ENCODE assay signal across 8 cellular contexts in genomic region chr1:59013276-59013927, GRCh38.
DNase-seq lines count a peak whose midpoint lies in the region; ATAC-seq and TF ChIP-seq lines count a peak whose summit lies in the region.

No MANE protein-coding gene starts in this region.

- H3K9me3 ChIP-seq in ectodermal cell (ENCODE audit: control insufficient read depth, low read length), result no peaks in the 10 kb centered on the region

- 13 to 17% methylated on average over 16 of the region's 16 CpGs for WGBS in ectodermal cell, 2 experiments

- H3K4me1 ChIP-seq in ectodermal cell (ENCODE audit: control insufficient read depth, insufficient read depth, low read length), result peaks cover 22% of the 10 kb centered on the region

- no peak overlapping the region for H3K4me3 ChIP-seq in ectodermal cell (ENCODE audit: insufficient read depth, low read depth, low read length)

- peak overlapping the region; percentile 56 for H3K27ac ChIP-seq in ectodermal cell (ENCODE audit: insufficient read depth, low read depth, low read length, poor library complexity, severe bottlenecking)

- no peaks in the 10 kb centered on the region for H3K36me3 ChIP-seq in ectodermal cell (ENCODE audit: control insufficient read depth, insufficient read depth, low read length)

- peaks cover 3% of the 10 kb centered on the region for H3K27me3 ChIP-seq in ectodermal cell (ENCODE audit: control insufficient read depth, insufficient read depth, low read length, poor library complexity, severe bottlenecking)

- peak; percentile 78 for ATAC-seq in HG03571 (IDR thresholded peaks at IDR 0.05; ENCODE audit: unreplicated experiment)

- DNase-seq in AG09319 (ENCODE audit: extremely low read depth, low read depth) (peak; percentile 28), GM20000 (ENCODE audit: low spot score) (peak; percentile 24), mucosa of gallbladder (ENCODE audit: low spot score) (peak; percentile 46), RKO (ENCODE audit: low spot score) (no peak), NCI-H2196 treated with DMSO at 0.1 percent for 48 hours (lab: John Stamatoyannopoulos, UW; ENCODE audit: unreplicated experiment) (no peak), activated T-cell treated with anti-CD3 and anti-CD28 coated beads for 4 hours (no peak)

- no peak for TF ChIP-seq CTCF in AG09319 (IDR thresholded peaks at IDR 0.05; ENCODE audit: low read depth, low read length)
- TF ChIP-seq CTCF in GM20000 (IDR thresholded peaks at IDR 0.05; ENCODE audit: extremely low read depth, missing control alignments), result no peak

Comparison
In these comparisons a context has a peak if more than half of its experiments do, and no peak if none do; other contexts are left out.
1. DNase-seq: peak in AG09319 (single experiment), GM20000 (single experiment) and mucosa of gallbladder (single experiment); none in RKO (single experiment), NCI-H2196 treated with DMSO at 0.1 percent for 48 hours (single experiment) and activated T-cell treated with anti-CD3 and anti-CD28 coated beads for 4 hours (single experiment).